In the genomic region with DNA sequence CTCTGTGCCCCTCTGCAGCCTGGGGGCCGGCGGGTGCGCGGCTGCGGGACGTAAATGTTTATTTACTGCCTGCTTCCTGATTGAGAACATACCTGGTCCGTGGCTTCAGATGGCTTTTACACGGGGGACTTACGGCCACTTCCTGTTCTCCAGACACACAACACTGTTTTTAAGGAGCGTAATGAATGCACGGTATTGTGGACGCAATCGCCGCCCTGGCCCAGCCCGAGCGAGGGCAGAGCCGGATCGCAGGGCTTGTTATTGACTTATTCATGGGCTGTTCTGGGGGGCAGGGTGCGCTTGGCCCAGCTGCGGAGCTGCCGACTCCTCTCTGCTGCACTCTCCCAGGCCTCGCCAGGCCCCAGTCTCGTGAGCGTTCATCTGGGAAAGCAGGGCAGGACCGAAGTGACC, we compare ENCODE assay signal across 1 cellular context.
TF ChIP-seq lines count a peak whose summit lies in the region.

No MANE protein-coding gene starts in this region.

TF ChIP-seq in HepG2, 621 proteins besides CTCF, POLR2A, EP300 and RAD21 (continued from another document and continues in another):
- TF ChIP-seq, protein P1, sequence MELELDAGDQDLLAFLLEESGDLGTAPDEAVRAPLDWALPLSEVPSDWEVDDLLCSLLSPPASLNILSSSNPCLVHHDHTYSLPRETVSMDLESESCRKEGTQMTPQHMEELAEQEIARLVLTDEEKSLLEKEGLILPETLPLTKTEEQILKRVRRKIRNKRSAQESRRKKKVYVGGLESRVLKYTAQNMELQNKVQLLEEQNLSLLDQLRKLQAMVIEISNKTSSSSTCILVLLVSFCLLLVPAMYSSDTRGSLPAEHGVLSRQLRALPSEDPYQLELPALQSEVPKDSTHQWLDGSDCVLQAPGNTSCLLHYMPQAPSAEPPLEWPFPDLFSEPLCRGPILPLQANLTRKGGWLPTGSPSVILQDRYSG (CRISPR knock-in tag; IDR thresholded peaks at IDR 0.05): no peak
- TF ChIP-seq, protein P2, sequence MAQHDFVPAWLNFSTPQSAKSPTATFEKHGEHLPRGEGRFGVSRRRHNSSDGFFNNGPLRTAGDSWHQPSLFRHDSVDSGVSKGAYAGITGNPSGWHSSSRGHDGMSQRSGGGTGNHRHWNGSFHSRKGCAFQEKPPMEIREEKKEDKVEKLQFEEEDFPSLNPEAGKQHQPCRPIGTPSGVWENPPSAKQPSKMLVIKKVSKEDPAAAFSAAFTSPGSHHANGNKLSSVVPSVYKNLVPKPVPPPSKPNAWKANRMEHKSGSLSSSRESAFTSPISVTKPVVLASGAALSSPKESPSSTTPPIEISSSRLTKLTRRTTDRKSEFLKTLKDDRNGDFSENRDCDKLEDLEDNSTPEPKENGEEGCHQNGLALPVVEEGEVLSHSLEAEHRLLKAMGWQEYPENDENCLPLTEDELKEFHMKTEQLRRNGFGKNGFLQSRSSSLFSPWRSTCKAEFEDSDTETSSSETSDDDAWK (CRISPR knock-in tag; IDR thresholded peaks at IDR 0.05): no peak
- TF ChIP-seq ZFX (CRISPR knock-in tag; IDR thresholded peaks at IDR 0.05; ENCODE audit: low read depth): peak; percentile 61; the same call in 1 of the 2 replicates
- TF ChIP-seq MED1 (CRISPR knock-in tag; IDR thresholded peaks at IDR 0.05): no peak
- TF ChIP-seq ZNF317 (CRISPR knock-in tag; IDR thresholded peaks at IDR 0.05): no peak
- TF ChIP-seq PITX1 (CRISPR knock-in tag; IDR thresholded peaks at IDR 0.05): no peak
- peak; percentile 74 for TF ChIP-seq HNRNPLL (IDR thresholded peaks at IDR 0.05; ENCODE audit: low read depth, low read length, poor library complexity, severe bottlenecking)
- TF ChIP-seq SOX6 (IDR thresholded peaks at IDR 0.05): no peak
- TF ChIP-seq SOX6 (CRISPR knock-in tag; IDR thresholded peaks at IDR 0.05): 0 out of 2 replicates have a peak, but pooled peaks have one; percentile 14
- TF ChIP-seq PHF21A (CRISPR knock-in tag; IDR thresholded peaks at IDR 0.05): peak; percentile 54; the same call in 1 of the 2 replicates
- TF ChIP-seq, protein P3, sequence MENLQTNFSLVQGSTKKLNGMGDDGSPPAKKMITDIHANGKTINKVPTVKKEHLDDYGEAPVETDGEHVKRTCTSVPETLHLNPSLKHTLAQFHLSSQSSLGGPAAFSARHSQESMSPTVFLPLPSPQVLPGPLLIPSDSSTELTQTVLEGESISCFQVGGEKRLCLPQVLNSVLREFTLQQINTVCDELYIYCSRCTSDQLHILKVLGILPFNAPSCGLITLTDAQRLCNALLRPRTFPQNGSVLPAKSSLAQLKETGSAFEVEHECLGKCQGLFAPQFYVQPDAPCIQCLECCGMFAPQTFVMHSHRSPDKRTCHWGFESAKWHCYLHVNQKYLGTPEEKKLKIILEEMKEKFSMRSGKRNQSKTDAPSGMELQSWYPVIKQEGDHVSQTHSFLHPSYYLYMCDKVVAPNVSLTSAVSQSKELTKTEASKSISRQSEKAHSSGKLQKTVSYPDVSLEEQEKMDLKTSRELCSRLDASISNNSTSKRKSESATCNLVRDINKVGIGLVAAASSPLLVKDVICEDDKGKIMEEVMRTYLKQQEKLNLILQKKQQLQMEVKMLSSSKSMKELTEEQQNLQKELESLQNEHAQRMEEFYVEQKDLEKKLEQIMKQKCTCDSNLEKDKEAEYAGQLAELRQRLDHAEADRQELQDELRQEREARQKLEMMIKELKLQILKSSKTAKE (CRISPR knock-in tag; IDR thresholded peaks at IDR 0.05; ENCODE audit: borderline replicate concordance): 0 out of 2 replicates have a peak, but pooled peaks have one; percentile 30
- peak; percentile 65 for TF ChIP-seq ELF3 (CRISPR knock-in tag; IDR thresholded peaks at IDR 0.05)
- TF ChIP-seq ELF1 (CRISPR knock-in tag; IDR thresholded peaks at IDR 0.05): peak; percentile 49; the same call in 1 of the 2 replicates
- TF ChIP-seq, protein P4, sequence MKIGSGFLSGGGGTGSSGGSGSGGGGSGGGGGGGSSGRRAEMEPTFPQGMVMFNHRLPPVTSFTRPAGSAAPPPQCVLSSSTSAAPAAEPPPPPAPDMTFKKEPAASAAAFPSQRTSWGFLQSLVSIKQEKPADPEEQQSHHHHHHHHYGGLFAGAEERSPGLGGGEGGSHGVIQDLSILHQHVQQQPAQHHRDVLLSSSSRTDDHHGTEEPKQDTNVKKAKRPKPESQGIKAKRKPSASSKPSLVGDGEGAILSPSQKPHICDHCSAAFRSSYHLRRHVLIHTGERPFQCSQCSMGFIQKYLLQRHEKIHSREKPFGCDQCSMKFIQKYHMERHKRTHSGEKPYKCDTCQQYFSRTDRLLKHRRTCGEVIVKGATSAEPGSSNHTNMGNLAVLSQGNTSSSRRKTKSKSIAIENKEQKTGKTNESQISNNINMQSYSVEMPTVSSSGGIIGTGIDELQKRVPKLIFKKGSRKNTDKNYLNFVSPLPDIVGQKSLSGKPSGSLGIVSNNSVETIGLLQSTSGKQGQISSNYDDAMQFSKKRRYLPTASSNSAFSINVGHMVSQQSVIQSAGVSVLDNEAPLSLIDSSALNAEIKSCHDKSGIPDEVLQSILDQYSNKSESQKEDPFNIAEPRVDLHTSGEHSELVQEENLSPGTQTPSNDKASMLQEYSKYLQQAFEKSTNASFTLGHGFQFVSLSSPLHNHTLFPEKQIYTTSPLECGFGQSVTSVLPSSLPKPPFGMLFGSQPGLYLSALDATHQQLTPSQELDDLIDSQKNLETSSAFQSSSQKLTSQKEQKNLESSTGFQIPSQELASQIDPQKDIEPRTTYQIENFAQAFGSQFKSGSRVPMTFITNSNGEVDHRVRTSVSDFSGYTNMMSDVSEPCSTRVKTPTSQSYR (CRISPR knock-in tag; IDR thresholded peaks at IDR 0.05; ENCODE audit: borderline replicate concordance): peak; percentile 39; the same call in 1 of the 2 replicates
- TF ChIP-seq, protein P5, sequence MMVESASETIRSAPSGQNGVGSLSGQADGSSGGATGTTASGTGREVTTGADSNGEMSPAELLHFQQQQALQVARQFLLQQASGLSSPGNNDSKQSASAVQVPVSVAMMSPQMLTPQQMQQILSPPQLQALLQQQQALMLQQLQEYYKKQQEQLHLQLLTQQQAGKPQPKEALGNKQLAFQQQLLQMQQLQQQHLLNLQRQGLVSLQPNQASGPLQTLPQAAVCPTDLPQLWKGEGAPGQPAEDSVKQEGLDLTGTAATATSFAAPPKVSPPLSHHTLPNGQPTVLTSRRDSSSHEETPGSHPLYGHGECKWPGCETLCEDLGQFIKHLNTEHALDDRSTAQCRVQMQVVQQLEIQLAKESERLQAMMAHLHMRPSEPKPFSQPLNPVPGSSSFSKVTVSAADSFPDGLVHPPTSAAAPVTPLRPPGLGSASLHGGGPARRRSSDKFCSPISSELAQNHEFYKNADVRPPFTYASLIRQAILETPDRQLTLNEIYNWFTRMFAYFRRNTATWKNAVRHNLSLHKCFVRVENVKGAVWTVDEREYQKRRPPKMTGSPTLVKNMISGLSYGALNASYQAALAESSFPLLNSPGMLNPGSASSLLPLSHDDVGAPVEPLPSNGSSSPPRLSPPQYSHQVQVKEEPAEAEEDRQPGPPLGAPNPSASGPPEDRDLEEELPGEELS (CRISPR knock-in tag; IDR thresholded peaks at IDR 0.05): 0 out of 2 replicates have a peak, but pooled peaks have one; percentile 16
- TF ChIP-seq SNAPC2 (CRISPR knock-in tag; IDR thresholded peaks at IDR 0.05): no peak
- no peak for TF ChIP-seq AGO2 (optimal IDR thresholded peaks at IDR 0.05; ENCODE audit: low read depth, low read length)
- TF ChIP-seq ZNF460 (CRISPR knock-in tag; IDR thresholded peaks at IDR 0.05; ENCODE audit: borderline replicate concordance): no peak
- TF ChIP-seq SAP130 (CRISPR knock-in tag; IDR thresholded peaks at IDR 0.05; ENCODE audit: low read depth): peak; percentile 22; the same call in 1 of the 2 replicates
- no peak for TF ChIP-seq KAT8 (CRISPR knock-in tag; IDR thresholded peaks at IDR 0.05)
- TF ChIP-seq, protein P6, sequence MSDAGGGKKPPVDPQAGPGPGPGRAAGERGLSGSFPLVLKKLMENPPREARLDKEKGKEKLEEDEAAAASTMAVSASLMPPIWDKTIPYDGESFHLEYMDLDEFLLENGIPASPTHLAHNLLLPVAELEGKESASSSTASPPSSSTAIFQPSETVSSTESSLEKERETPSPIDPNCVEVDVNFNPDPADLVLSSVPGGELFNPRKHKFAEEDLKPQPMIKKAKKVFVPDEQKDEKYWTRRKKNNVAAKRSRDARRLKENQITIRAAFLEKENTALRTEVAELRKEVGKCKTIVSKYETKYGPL (CRISPR knock-in tag; IDR thresholded peaks at IDR 0.05): no peak
- TF ChIP-seq, protein P7, sequence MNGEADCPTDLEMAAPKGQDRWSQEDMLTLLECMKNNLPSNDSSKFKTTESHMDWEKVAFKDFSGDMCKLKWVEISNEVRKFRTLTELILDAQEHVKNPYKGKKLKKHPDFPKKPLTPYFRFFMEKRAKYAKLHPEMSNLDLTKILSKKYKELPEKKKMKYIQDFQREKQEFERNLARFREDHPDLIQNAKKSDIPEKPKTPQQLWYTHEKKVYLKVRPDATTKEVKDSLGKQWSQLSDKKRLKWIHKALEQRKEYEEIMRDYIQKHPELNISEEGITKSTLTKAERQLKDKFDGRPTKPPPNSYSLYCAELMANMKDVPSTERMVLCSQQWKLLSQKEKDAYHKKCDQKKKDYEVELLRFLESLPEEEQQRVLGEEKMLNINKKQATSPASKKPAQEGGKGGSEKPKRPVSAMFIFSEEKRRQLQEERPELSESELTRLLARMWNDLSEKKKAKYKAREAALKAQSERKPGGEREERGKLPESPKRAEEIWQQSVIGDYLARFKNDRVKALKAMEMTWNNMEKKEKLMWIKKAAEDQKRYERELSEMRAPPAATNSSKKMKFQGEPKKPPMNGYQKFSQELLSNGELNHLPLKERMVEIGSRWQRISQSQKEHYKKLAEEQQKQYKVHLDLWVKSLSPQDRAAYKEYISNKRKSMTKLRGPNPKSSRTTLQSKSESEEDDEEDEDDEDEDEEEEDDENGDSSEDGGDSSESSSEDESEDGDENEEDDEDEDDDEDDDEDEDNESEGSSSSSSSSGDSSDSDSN (CRISPR knock-in tag; IDR thresholded peaks at IDR 0.05): peak; percentile 21
- TF ChIP-seq ZNF780A (CRISPR knock-in tag; IDR thresholded peaks at IDR 0.05): no peak
- no peak for TF ChIP-seq SPEN (CRISPR knock-in tag; IDR thresholded peaks at IDR 0.05; ENCODE audit: low read depth)
- no peak for TF ChIP-seq MXD4 (CRISPR knock-in tag; IDR thresholded peaks at IDR 0.05)
- TF ChIP-seq ZNF326 (CRISPR knock-in tag; IDR thresholded peaks at IDR 0.05; ENCODE audit: borderline replicate concordance): no peak
- TF ChIP-seq, protein P8, sequence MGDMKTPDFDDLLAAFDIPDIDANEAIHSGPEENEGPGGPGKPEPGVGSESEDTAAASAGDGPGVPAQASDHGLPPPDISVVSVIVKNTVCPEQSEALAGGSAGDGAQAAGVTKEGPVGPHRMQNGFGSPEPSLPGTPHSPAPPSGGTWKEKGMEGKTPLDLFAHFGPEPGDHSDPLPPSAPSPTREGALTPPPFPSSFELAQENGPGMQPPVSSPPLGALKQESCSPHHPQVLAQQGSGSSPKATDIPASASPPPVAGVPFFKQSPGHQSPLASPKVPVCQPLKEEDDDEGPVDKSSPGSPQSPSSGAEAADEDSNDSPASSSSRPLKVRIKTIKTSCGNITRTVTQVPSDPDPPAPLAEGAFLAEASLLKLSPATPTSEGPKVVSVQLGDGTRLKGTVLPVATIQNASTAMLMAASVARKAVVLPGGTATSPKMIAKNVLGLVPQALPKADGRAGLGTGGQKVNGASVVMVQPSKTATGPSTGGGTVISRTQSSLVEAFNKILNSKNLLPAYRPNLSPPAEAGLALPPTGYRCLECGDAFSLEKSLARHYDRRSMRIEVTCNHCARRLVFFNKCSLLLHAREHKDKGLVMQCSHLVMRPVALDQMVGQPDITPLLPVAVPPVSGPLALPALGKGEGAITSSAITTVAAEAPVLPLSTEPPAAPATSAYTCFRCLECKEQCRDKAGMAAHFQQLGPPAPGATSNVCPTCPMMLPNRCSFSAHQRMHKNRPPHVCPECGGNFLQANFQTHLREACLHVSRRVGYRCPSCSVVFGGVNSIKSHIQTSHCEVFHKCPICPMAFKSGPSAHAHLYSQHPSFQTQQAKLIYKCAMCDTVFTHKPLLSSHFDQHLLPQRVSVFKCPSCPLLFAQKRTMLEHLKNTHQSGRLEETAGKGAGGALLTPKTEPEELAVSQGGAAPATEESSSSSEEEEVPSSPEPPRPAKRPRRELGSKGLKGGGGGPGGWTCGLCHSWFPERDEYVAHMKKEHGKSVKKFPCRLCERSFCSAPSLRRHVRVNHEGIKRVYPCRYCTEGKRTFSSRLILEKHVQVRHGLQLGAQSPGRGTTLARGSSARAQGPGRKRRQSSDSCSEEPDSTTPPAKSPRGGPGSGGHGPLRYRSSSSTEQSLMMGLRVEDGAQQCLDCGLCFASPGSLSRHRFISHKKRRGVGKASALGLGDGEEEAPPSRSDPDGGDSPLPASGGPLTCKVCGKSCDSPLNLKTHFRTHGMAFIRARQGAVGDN (CRISPR knock-in tag; IDR thresholded peaks at IDR 0.05): peak; percentile 41
- TF ChIP-seq SP2 (CRISPR knock-in tag; IDR thresholded peaks at IDR 0.05): no peak
- no peak for TF ChIP-seq PAX8 (CRISPR knock-in tag; IDR thresholded peaks at IDR 0.05; ENCODE audit: borderline replicate concordance)
- TF ChIP-seq ZNF614 (CRISPR knock-in tag; IDR thresholded peaks at IDR 0.05; ENCODE audit: borderline replicate concordance): no peak
- TF ChIP-seq, protein P9, sequence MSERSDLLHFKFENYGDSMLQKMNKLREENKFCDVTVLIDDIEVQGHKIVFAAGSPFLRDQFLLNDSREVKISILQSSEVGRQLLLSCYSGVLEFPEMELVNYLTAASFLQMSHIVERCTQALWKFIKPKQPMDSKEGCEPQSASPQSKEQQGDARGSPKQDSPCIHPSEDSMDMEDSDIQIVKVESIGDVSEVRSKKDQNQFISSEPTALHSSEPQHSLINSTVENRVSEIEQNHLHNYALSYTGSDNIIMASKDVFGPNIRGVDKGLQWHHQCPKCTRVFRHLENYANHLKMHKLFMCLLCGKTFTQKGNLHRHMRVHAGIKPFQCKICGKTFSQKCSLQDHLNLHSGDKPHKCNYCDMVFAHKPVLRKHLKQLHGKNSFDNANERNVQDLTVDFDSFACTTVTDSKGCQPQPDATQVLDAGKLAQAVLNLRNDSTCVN (CRISPR knock-in tag; IDR thresholded peaks at IDR 0.05; ENCODE audit: borderline replicate concordance): no peak
- TF ChIP-seq, protein P10, sequence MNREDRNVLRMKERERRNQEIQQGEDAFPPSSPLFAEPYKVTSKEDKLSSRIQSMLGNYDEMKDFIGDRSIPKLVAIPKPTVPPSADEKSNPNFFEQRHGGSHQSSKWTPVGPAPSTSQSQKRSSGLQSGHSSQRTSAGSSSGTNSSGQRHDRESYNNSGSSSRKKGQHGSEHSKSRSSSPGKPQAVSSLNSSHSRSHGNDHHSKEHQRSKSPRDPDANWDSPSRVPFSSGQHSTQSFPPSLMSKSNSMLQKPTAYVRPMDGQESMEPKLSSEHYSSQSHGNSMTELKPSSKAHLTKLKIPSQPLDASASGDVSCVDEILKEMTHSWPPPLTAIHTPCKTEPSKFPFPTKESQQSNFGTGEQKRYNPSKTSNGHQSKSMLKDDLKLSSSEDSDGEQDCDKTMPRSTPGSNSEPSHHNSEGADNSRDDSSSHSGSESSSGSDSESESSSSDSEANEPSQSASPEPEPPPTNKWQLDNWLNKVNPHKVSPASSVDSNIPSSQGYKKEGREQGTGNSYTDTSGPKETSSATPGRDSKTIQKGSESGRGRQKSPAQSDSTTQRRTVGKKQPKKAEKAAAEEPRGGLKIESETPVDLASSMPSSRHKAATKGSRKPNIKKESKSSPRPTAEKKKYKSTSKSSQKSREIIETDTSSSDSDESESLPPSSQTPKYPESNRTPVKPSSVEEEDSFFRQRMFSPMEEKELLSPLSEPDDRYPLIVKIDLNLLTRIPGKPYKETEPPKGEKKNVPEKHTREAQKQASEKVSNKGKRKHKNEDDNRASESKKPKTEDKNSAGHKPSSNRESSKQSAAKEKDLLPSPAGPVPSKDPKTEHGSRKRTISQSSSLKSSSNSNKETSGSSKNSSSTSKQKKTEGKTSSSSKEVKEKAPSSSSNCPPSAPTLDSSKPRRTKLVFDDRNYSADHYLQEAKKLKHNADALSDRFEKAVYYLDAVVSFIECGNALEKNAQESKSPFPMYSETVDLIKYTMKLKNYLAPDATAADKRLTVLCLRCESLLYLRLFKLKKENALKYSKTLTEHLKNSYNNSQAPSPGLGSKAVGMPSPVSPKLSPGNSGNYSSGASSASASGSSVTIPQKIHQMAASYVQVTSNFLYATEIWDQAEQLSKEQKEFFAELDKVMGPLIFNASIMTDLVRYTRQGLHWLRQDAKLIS (CRISPR knock-in tag; IDR thresholded peaks at IDR 0.05): no peak
- no peak for TF ChIP-seq HES4 (CRISPR knock-in tag; IDR thresholded peaks at IDR 0.05; ENCODE audit: borderline replicate concordance)
